13 cellular contexts compared by ENCODE assay signal in genomic region chr19:45955905-45956608, GRCh38. TPM values are rescaled to one million over a fixed set of nuclear protein-coding genes. Genes with fewer than 3 reads are reported as not detected.
A peak's percentile ranks its signal among the peaks of the same experiment; 100 is the strongest.
DNase-seq lines count a peak whose midpoint lies in the region; ATAC-seq and TF ChIP-seq lines count a peak whose summit lies in the region.
"Had no signal": no experiment of that assay in that cellular context is flagged by ENCODE, and none has a peak within 500 bp of the region (broad histone marks: within the 10 kb centered on the region; RNA-seq: fewer than 3 reads in every experiment).

No MANE protein-coding gene starts in this region.

- TF ChIP-seq CTCF in dorsolateral prefrontal cortex (IDR thresholded peaks at IDR 0.05 in 54 of 56, conservative IDR thresholded peaks at IDR 0.05 in 2 of 56; ENCODE audit: low read depth in 1 of 56, partially characterized antibody in 56 of 56) (peak in 16 of 56 donors; percentile 4 to 40 (median 25)), suprapubic skin (IDR thresholded peaks at IDR 0.05) (no peak), GM20000 (IDR thresholded peaks at IDR 0.05; ENCODE audit: extremely low read depth, missing control alignments) (no peak)
- TF ChIP-seq CTCF in CD4-positive, alpha-beta T cell (IDR thresholded peaks at IDR 0.05) = no peak

- peaks cover 6% of the 10 kb centered on the region for H3K4me1 ChIP-seq in suprapubic skin

- peaks cover 3% of the 10 kb centered on the region for H3K9me3 Mint-ChIP-seq in CD4-positive, alpha-beta T cell

- 41% methylated on average over 13 of the region's 13 CpGs for WGBS in suprapubic skin

- TF ChIP-seq EP300 in suprapubic skin (IDR thresholded peaks at IDR 0.05) = no peak

- intact Hi-C loops in dorsolateral prefrontal cortex (cut with DNase I) = loop anchor here (5.0 kb wide), 2 partner anchors 39 to 51 kb away; no protein-coding TSS in a partner anchor
- intact Hi-C loops in CD4-positive, alpha-beta T cell (cut with DNase I, micrococcal nuclease) = no loop called here

- H3K27ac ChIP-seq in dorsolateral prefrontal cortex (peak overlapping the region in 55 of 59 donors; percentile 29 to 83 (median 68)), suprapubic skin (peak overlapping the region; percentile 30)
- no peak overlapping the region for H3K27ac ChIP-seq in CD4-positive, alpha-beta T cell (ENCODE audit: low read depth, low read length)

- DNase-seq in NCI-H2227 treated with DMSO at 0.1 percent for 48 hours (lab: John Stamatoyannopoulos, UW) = peak; percentile 20
- DNase-seq in dorsolateral prefrontal cortex = peak in 9 of 10 donors; percentile 72 to 90 (median 86)
- peak; percentile 34 for DNase-seq in kidney tubule cell (ENCODE audit: low spot score)
- no peak for DNase-seq in suprapubic skin (ENCODE audit: low spot score in 2 of 2)
- DNase-seq in GM20000 (ENCODE audit: low spot score) = no peak
- no peak for DNase-seq in CD4-positive, alpha-beta T cell
- no peak for DNase-seq in AG08396 (ENCODE audit: low spot score)
- DNase-seq: DMS79, NCI-H446, T-helper 9 cell had no signal

- no peak overlapping the region for H3K27ac Mint-ChIP-seq in CD4-positive, alpha-beta T cell

- POLR2A ChIA-PET in CD4-positive, alpha-beta T cell (lab: Charles Lee) = no interaction called here

- peaks cover 4% of the 10 kb centered on the region for H3K4me1 Mint-ChIP-seq in CD4-positive, alpha-beta T cell (ENCODE audit: low read depth)

- H3K36me3 Mint-ChIP-seq in CD4-positive, alpha-beta T cell (ENCODE audit: low read depth) = no peaks in the 10 kb centered on the region

- H3K4me3 Mint-ChIP-seq in CD4-positive, alpha-beta T cell = no peak overlapping the region

- H3K9me3 ChIP-seq in suprapubic skin = no peaks in the 10 kb centered on the region
- no peaks in the 10 kb centered on the region for H3K9me3 ChIP-seq in CD4-positive, alpha-beta T cell (ENCODE audit: control insufficient read depth, low read length)

- CTCF ChIA-PET in CD4-positive, alpha-beta T cell (lab: Charles Lee) = no interaction called here

- no peak for TF ChIP-seq POLR2A in suprapubic skin (IDR thresholded peaks at IDR 0.05)

- no peaks in the 10 kb centered on the region for H3K36me3 ChIP-seq in suprapubic skin

- H3K27me3 ChIP-seq in dorsolateral prefrontal cortex = no peaks in the 10 kb centered on the region
- peaks cover 65% of the 10 kb centered on the region for H3K27me3 ChIP-seq in suprapubic skin
- peaks cover 45% of the 10 kb centered on the region for H3K27me3 ChIP-seq in CD4-positive, alpha-beta T cell (ENCODE audit: control insufficient read depth, insufficient read depth, low read length)

- no peak for ATAC-seq in HG03432 (IDR thresholded peaks at IDR 0.05; ENCODE audit: unreplicated experiment)
- no peak for ATAC-seq in CD4-positive, alpha-beta T cell (ENCODE audit: poor library complexity)

- peak overlapping the region in 11 of 59 donors; percentile 7 to 37 (median 14) for H3K4me3 ChIP-seq in dorsolateral prefrontal cortex
- no peak overlapping the region for H3K4me3 ChIP-seq in suprapubic skin

- H3K27me3 Mint-ChIP-seq in CD4-positive, alpha-beta T cell = peaks cover 67% of the 10 kb centered on the region

RNA-seq across cellular contexts. Expression of gene NOVA2, which starts 17.6 kb away (rescaled TPM):
- total RNA-seq in dorsolateral prefrontal cortex (10 to 100 TPM; 41.1 to 95.4 (median 71.8) TPM), suprapubic skin (under 1 TPM; 0.21 to 0.97 (median 0.55) TPM)
- total RNA-seq in CD4-positive, alpha-beta T cell = not detected
- total RNA-seq: HT-29, myocyte had no signal

RNA-seq across cellular contexts. Expression of gene CCDC61, which starts 39.2 kb away (rescaled TPM):
- 10 to 100 TPM; 19.7 to 65.4 (median 34.3) TPM for total RNA-seq in dorsolateral prefrontal cortex
- total RNA-seq in suprapubic skin = 10 to 100 TPM in 1 of 4 donors, 1 to 10 TPM in 3; 8.4 to 14.6 (median 9.5) TPM
- total RNA-seq in CD4-positive, alpha-beta T cell = 1 to 10 TPM; 4.9 to 6.6 TPM

RNA-seq across cellular contexts. Expression of gene NANOS2, which starts 41.5 kb away (rescaled TPM):
- total RNA-seq in dorsolateral prefrontal cortex (1 to 10 TPM in 1 of 120 experiments, under 1 TPM in 15, not detected in 104; 0.28 to 1.7 (median 0.49) TPM), suprapubic skin (not detected)
- not detected for total RNA-seq in CD4-positive, alpha-beta T cell
- total RNA-seq: HT-29, myocyte had no signal

RNA-seq across cellular contexts. Expression of gene MYPOP, which starts 53.6 kb away (rescaled TPM):
- 10 to 100 TPM; 17.2 to 46.3 (median 34.0) TPM for total RNA-seq in dorsolateral prefrontal cortex
- 1 to 10 TPM; 4.4 to 9.4 (median 6.5) TPM for total RNA-seq in suprapubic skin
- 1 to 10 TPM; 4.1 to 4.7 TPM for total RNA-seq in CD4-positive, alpha-beta T cell

Comparison
In these comparisons a context has a peak if more than half of its experiments do, and no peak if none do; other contexts are left out.
1. DNase-seq: peak in NCI-H2227 treated with DMSO at 0.1 percent for 48 hours (single experiment), dorsolateral prefrontal cortex (9 of 10) and kidney tubule cell (single experiment); none in suprapubic skin (0 of 2), GM20000 (single experiment), CD4-positive, alpha-beta T cell (0 of 10) and AG08396 (single experiment).
2. RNA of gene NOVA2, which starts 17.6 kb away (total RNA-seq): 41.1 to 95.4 TPM in dorsolateral prefrontal cortex; 0.21 to 0.97 TPM in suprapubic skin and not detected in CD4-positive, alpha-beta T cell; every median in the first group is over 10 times any median in the second.
3. intact Hi-C loops: an anchor here in dorsolateral prefrontal cortex (5.0 kb wide); none called in CD4-positive, alpha-beta T cell.